In the genomic region with DNA sequence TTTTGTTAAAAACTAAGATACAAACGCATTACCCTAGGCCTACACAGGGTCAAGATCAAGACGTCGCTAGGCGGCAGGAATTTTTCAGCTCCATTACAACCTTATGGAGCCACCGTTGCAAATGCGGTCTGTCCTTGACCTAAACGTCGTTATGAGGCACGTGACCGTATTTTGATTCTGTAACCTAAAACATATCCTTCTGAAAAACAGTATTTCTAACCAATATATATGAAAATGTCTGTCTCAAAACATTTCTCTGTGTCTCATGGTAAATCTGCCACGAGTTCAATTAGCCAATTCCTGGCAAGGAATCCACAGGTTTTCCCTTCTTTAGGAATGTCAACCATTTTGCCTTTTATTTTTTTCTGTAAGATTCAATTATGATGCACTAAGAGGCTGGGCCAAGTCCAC, we compare ENCODE assay signal across 8 cellular contexts. TPM values are rescaled to one million over a fixed set of nuclear protein-coding genes. Genes with fewer than 3 reads are reported as not detected.
A peak's percentile ranks its signal among the peaks of the same experiment; 100 is the strongest.
DNase-seq lines count a peak whose midpoint lies in the region; ATAC-seq and TF ChIP-seq lines count a peak whose summit lies in the region.

No MANE protein-coding gene starts in this region.

- no peak overlapping the region for H2AFZ ChIP-seq in fibroblast of lung (ENCODE audit: low read length)

- no peak for ATAC-seq in GM19035 (IDR thresholded peaks at IDR 0.05; ENCODE audit: unreplicated experiment)

- DNase-seq in DMS153 (lab: John Stamatoyannopoulos, UW) (peak; percentile 1), DMS153 treated with DMSO at 0.1 percent for 48 hours (lab: John Stamatoyannopoulos, UW; ENCODE audit: unreplicated experiment) (no peak), UCSD-AML1 (lab: John Stamatoyannopoulos, UW; ENCODE audit: unreplicated experiment) (peak; percentile 18), fibroblast of lung (ENCODE audit: low read depth in 2 of 2) (peak; percentile 43 to 58), osteocyte (ENCODE audit: extremely low spot score, unreplicated experiment) (no peak)
- no peak for DNase-seq in stimulated activated CD4-positive, alpha-beta T cell treated with anti-CD3 and anti-CD28 coated beads, Interleukin-2, amount 100 ng/mL, for 48 hours

- H3K4me3 ChIP-seq in HUES6 (ENCODE audit: low read depth, low read length) (peak overlapping the region; percentile 93), fibroblast of lung (replicated peaks in 1 of 4; ENCODE audit: control extremely low read depth in 1 of 4, insufficient read depth in 1 of 4, low read depth in 3 of 4, low read length in 4 of 4) (peak overlapping the region; percentile 69 to 100 (median 89))

- peak overlapping the region; percentile 42 for H3K4me2 ChIP-seq in fibroblast of lung (ENCODE audit: extremely low read depth, insufficient read depth, low read length)

- peak overlapping the region; percentile 90 for H3K27ac ChIP-seq in HUES6 (ENCODE audit: low read depth, low read length)
- H3K27ac ChIP-seq in fibroblast of lung (ENCODE audit: insufficient read depth, low read length): peak overlapping the region; percentile 97

- peaks cover 53% of the 10 kb centered on the region for H3K4me1 Mint-ChIP-seq in osteocyte (ENCODE audit: unreplicated experiment)

- TF ChIP-seq CTCF in fibroblast of lung (conservative IDR thresholded peaks at IDR 0.05 in 1 of 2, IDR thresholded peaks at IDR 0.05 in 1 of 2; ENCODE audit: low read depth in 1 of 2, low read length in 2 of 2): peak in 1 of 2 donors; percentile 31
- no peak for TF ChIP-seq CTCF in osteocyte (IDR thresholded peaks at IDR 0.05)

- H3K27me3 ChIP-seq in HUES6 (ENCODE audit: control insufficient read depth, insufficient read depth, low read length) (no peaks in the 10 kb centered on the region), fibroblast of lung (ENCODE audit: control insufficient read depth, insufficient read depth, low read length) (no peaks in the 10 kb centered on the region)

- peak overlapping the region; percentile 99 for H3K4me3 Mint-ChIP-seq in osteocyte (ENCODE audit: unreplicated experiment)

- no peaks in the 10 kb centered on the region for H3K27me3 Mint-ChIP-seq in osteocyte (ENCODE audit: unreplicated experiment)

- H3K27ac Mint-ChIP-seq in osteocyte (ENCODE audit: unreplicated experiment): peak overlapping the region; percentile 98

- H3K4me1 ChIP-seq in HUES6 (ENCODE audit: control insufficient read depth, insufficient read depth, low read length) (peaks cover 26% of the 10 kb centered on the region), fibroblast of lung (ENCODE audit: control insufficient read depth, extremely low read depth, insufficient read depth, low read length) (no peaks in the 10 kb centered on the region)

- H3K9me3 Mint-ChIP-seq in osteocyte (ENCODE audit: unreplicated experiment): no peaks in the 10 kb centered on the region

- peaks cover 71% of the 10 kb centered on the region for H3K79me2 ChIP-seq in fibroblast of lung (ENCODE audit: control insufficient read depth, insufficient read depth, low read length)

- H3K9ac ChIP-seq in HUES6 (ENCODE audit: low read length) (peak overlapping the region; percentile 90), fibroblast of lung (ENCODE audit: insufficient read depth, low read length) (peak overlapping the region; percentile 83)

- H3K9me3 ChIP-seq in HUES6 (ENCODE audit: control insufficient read depth, insufficient read depth, low read depth, low read length): no peaks in the 10 kb centered on the region
- H3K9me3 ChIP-seq in fibroblast of lung (ENCODE audit: control insufficient read depth, insufficient read depth, low read depth, low read length): no peaks in the 10 kb centered on the region

- peaks cover 4% of the 10 kb centered on the region for H3K36me3 Mint-ChIP-seq in osteocyte (ENCODE audit: unreplicated experiment)

- peaks cover 19% of the 10 kb centered on the region for H4K20me1 ChIP-seq in fibroblast of lung (ENCODE audit: control insufficient read depth, extremely low read depth, insufficient read depth, low read length)

- H3K36me3 ChIP-seq in HUES6 (ENCODE audit: control insufficient read depth, insufficient read depth, low read length) (peaks cover 5% of the 10 kb centered on the region; the same call in 1 of the 2 replicates), fibroblast of lung (ENCODE audit: control insufficient read depth, insufficient read depth, low read length) (no peaks in the 10 kb centered on the region)

RNA-seq across cellular contexts. Expression of gene RTN4, which starts 1.7 kb away (rescaled TPM):
- 238 and 560 TPM in 2 replicates for total RNA-seq in fibroblast of lung
- polyA plus RNA-seq in fibroblast of lung: 1,270 and 1,326 TPM in 2 replicates
- 760 and 795 TPM in 2 replicates for polyA plus RNA-seq in fibroblast of lung (2012)
- polyA minus RNA-seq in fibroblast of lung (ENCODE audit: low replicate concordance): 787 and 926 TPM in 2 replicates
- 532 and 603 TPM in 2 replicates for total RNA-seq in osteocyte

Comparison
In these comparisons a context has a peak if more than half of its experiments do, and no peak if none do; other contexts are left out.
1. DNase-seq: peak in DMS153 (single experiment), UCSD-AML1 (single experiment) and fibroblast of lung (2 of 2); none in DMS153 treated with DMSO at 0.1 percent for 48 hours (single experiment), osteocyte (single experiment) and stimulated activated CD4-positive, alpha-beta T cell treated with anti-CD3 and anti-CD28 coated beads, Interleukin-2, amount 100 ng/mL, for 48 hours (0 of 2).